22 cellular contexts compared by ENCODE assay signal in genomic region chr7:2388637-2388954, GRCh38.
"Had no signal": no experiment of that assay in that cellular context is flagged by ENCODE, and none has a peak within 500 bp of the region (broad histone marks: within the 10 kb centered on the region; RNA-seq: fewer than 3 reads in every experiment).

No MANE protein-coding gene starts in this region.

- H3K27me3 ChIP-seq: neural progenitor cell, pancreas, testis, thyroid gland, transverse colon, upper lobe of left lung, vagina had no signal

- ATAC-seq: mucosa of descending colon; naive thymus-derived CD4-positive, alpha-beta T cell; pancreas; stimulated activated memory B cell treated with anti-CD40 and anti-IgM and Interleukin-4, amounts not matched to agents 10 μg/mL and 1 μg/mL and 100 μg/mL, for 72 hours; stimulated activated naive CD8-positive, alpha-beta T cell treated with anti-CD3 and anti-CD28 coated beads, Interleukin-15, amount 100 ng/mL, for 72 hours had no signal

- H3K36me3 ChIP-seq: neural progenitor cell, pancreas, prostate gland, thyroid gland, transverse colon, upper lobe of left lung, vagina had no signal

- H3K9ac ChIP-seq: neural progenitor cell had no signal

- H3K4me2 ChIP-seq: neural progenitor cell had no signal

- H3K9me3 ChIP-seq: mucosa of descending colon, pancreas, prostate gland, testis, thyroid gland, transverse colon, upper lobe of left lung, vagina had no signal

- H3K27ac Mint-ChIP-seq: naive thymus-derived CD4-positive, alpha-beta T cell; nephron progenitor cell; stimulated activated memory B cell treated with anti-CD40 and anti-IgM and Interleukin-4, amounts not matched to agents 10 μg/mL and 1 μg/mL and 100 μg/mL, for 72 hours; stimulated activated naive CD8-positive, alpha-beta T cell treated with anti-CD3 and anti-CD28 coated beads, Interleukin-15, amount 100 ng/mL, for 72 hours had no signal

- H3K36me3 Mint-ChIP-seq: naive thymus-derived CD4-positive, alpha-beta T cell had no signal

- DNase-seq: head of caudate nucleus; hypothalamus; midbrain; mucosa of descending colon; naive thymus-derived CD4-positive, alpha-beta T cell; nephron progenitor cell; posterior cingulate gyrus; retina; stimulated activated CD4-positive, alpha-beta T cell treated with anti-CD3 and anti-CD28 coated beads, Interleukin-4, amount 100 ng/mL, for 24 hours; stimulated activated naive CD4-positive, alpha-beta T cell treated with Interleukin-2 at 50 U/mL for 16 hours; stimulated activated naive CD8-positive, alpha-beta T cell treated with anti-CD3 and anti-CD28 coated beads, Interleukin-15, amount 100 ng/mL, for 72 hours; testis; transverse colon had no signal

- H3K4me3 ChIP-seq: lung, mucosa of descending colon, neural progenitor cell, pancreas, prostate gland, skin epidermis, testis, thyroid gland, transverse colon, upper lobe of left lung, vagina had no signal

- H2AFZ ChIP-seq: neural progenitor cell had no signal

- H3K9me3 Mint-ChIP-seq: naive thymus-derived CD4-positive, alpha-beta T cell; nephron progenitor cell; neural progenitor cell; stimulated activated memory B cell treated with anti-CD40 and anti-IgM and Interleukin-4, amounts not matched to agents 10 μg/mL and 1 μg/mL and 100 μg/mL, for 72 hours; stimulated activated naive CD8-positive, alpha-beta T cell treated with anti-CD3 and anti-CD28 coated beads, Interleukin-15, amount 100 ng/mL, for 72 hours had no signal

- H3K4me1 ChIP-seq: pancreas, prostate gland, thyroid gland, transverse colon had no signal

- H3K4me3 Mint-ChIP-seq: naive thymus-derived CD4-positive, alpha-beta T cell; nephron progenitor cell; neural progenitor cell; stimulated activated memory B cell treated with anti-CD40 and anti-IgM and Interleukin-4, amounts not matched to agents 10 μg/mL and 1 μg/mL and 100 μg/mL, for 72 hours; stimulated activated naive CD8-positive, alpha-beta T cell treated with anti-CD3 and anti-CD28 coated beads, Interleukin-15, amount 100 ng/mL, for 72 hours had no signal

- H3K27ac ChIP-seq: neural progenitor cell, pancreas, prostate gland, skin epidermis, testis, thyroid gland, transverse colon, vagina had no signal
